ENCODE assay signal across 25 cellular contexts in genomic region chr11:10480760-10481159, GRCh38.
"Had no signal": no experiment of that assay in that cellular context is flagged by ENCODE, and none has a peak within 500 bp of the region (broad histone marks: within the 10 kb centered on the region; RNA-seq: fewer than 3 reads in every experiment).

No MANE protein-coding gene starts in this region.

- H3K9me3 ChIP-seq: ascending aorta, pancreas, psoas muscle, right atrium auricular region, tibial artery had no signal

- H3K36me3 ChIP-seq: ascending aorta, brain microvascular endothelial cell, pancreas, right atrium auricular region had no signal

- H3K4me3 Mint-ChIP-seq: activated B cell treated with CpG ODN at 0.5 μM for 24 hours; activated CD4-positive, alpha-beta T cell treated with anti-CD3 and anti-CD28 coated beads for 36 hours; natural killer cell treated with Interleukin-12 subunit alpha and Interleukin-12 subunit beta and Interleukin-15 and Interleukin-18, amount 100 ng/mL, for 72 hours had no signal

- H3K27me3 Mint-ChIP-seq: activated B cell treated with CpG ODN at 0.5 μM for 24 hours; activated CD4-positive, alpha-beta T cell treated with anti-CD3 and anti-CD28 coated beads for 36 hours; natural killer cell treated with Interleukin-12 subunit alpha and Interleukin-12 subunit beta and Interleukin-15 and Interleukin-18, amount 100 ng/mL, for 72 hours had no signal

- H3K36me3 Mint-ChIP-seq: natural killer cell treated with Interleukin-12 subunit alpha and Interleukin-12 subunit beta and Interleukin-15 and Interleukin-18, amount 100 ng/mL, for 72 hours had no signal

- H3K4me1 Mint-ChIP-seq: activated CD4-positive, alpha-beta T cell treated with anti-CD3 and anti-CD28 coated beads for 36 hours had no signal

- ATAC-seq: activated CD4-positive, alpha-beta T cell treated with anti-CD3 and anti-CD28 coated beads for 36 hours; activated naive CD4-positive, alpha-beta T cell treated with anti-CD3 and anti-CD28 coated beads, Interleukin-2, amount 50 U/mL, for 72 hours; esophagus mucosa; left ventricle myocardium superior; natural killer cell treated with Interleukin-12 subunit alpha and Interleukin-12 subunit beta and Interleukin-15 and Interleukin-18, amount 100 ng/mL, for 72 hours; pancreas; stimulated activated naive CD8-positive, alpha-beta T cell treated with anti-CD3 and anti-CD28 coated beads, Interleukin-15, Interleukin-2, amounts not matched to agents 100 U/mL and 50 U/mL, for 24 hours had no signal

- DNase-seq: activated B cell treated with CpG ODN at 0.5 μM for 24 hours; activated CD4-positive, alpha-beta T cell treated with anti-CD3 and anti-CD28 coated beads for 36 hours; activated CD4-positive, alpha-beta T cell treated with anti-CD3 and anti-CD28 coated beads, Interleukin-2, amount 50 U/mL, for 48 hours; activated gamma-delta T cell treated with Interleukin-2 at 50 U/mL for 16 hours; activated T-cell treated with anti-CD3 and anti-CD28 coated beads for 4 hours; brain microvascular endothelial cell; central memory CD4-positive, alpha-beta T cell; dermis blood vessel endothelial cell; effector memory CD4-positive, alpha-beta T cell; hippocampal formation; left ventricle myocardium superior; mammary epithelial cell; midbrain; pancreas; psoas muscle; stimulated activated CD4-positive, alpha-beta T cell treated with anti-CD3 and anti-CD28 coated beads, Interleukin-12 subunit alpha, Interleukin-12 subunit beta, amount 100 ng/mL, for 4 hours; stimulated activated CD4-positive, alpha-beta T cell treated with anti-CD3 and anti-CD28 coated beads, Interleukin-4, amount 100 ng/mL, for 4 hours; stimulated activated naive CD8-positive, alpha-beta T cell treated with anti-CD3 and anti-CD28 coated beads, Interleukin-15, Interleukin-2, amounts not matched to agents 100 U/mL and 50 U/mL, for 24 hours; T-helper 1 cell; tibial artery had no signal

- H3K4me3 ChIP-seq: ascending aorta, pancreas, psoas muscle, right atrium auricular region, tibial artery had no signal

- H3K27ac ChIP-seq: ascending aorta, brain microvascular endothelial cell, pancreas, psoas muscle, right atrium auricular region, tibial artery had no signal

- H3K9me3 Mint-ChIP-seq: activated B cell treated with CpG ODN at 0.5 μM for 24 hours; activated naive CD4-positive, alpha-beta T cell treated with anti-CD3 and anti-CD28 coated beads, Interleukin-2, amount 50 U/mL, for 72 hours; natural killer cell treated with Interleukin-12 subunit alpha and Interleukin-12 subunit beta and Interleukin-15 and Interleukin-18, amount 100 ng/mL, for 72 hours had no signal

- H3K27me3 ChIP-seq: ascending aorta, brain microvascular endothelial cell, pancreas, right atrium auricular region, tibial artery had no signal

- H3K4me1 ChIP-seq: ascending aorta, pancreas, tibial artery had no signal

- H3K27ac Mint-ChIP-seq: activated CD4-positive, alpha-beta T cell treated with anti-CD3 and anti-CD28 coated beads for 36 hours; activated naive CD4-positive, alpha-beta T cell treated with anti-CD3 and anti-CD28 coated beads, Interleukin-2, amount 50 U/mL, for 72 hours; natural killer cell treated with Interleukin-12 subunit alpha and Interleukin-12 subunit beta and Interleukin-15 and Interleukin-18, amount 100 ng/mL, for 72 hours had no signal
